ENCODE assay signal across 8 cellular contexts in the genomic region with DNA sequence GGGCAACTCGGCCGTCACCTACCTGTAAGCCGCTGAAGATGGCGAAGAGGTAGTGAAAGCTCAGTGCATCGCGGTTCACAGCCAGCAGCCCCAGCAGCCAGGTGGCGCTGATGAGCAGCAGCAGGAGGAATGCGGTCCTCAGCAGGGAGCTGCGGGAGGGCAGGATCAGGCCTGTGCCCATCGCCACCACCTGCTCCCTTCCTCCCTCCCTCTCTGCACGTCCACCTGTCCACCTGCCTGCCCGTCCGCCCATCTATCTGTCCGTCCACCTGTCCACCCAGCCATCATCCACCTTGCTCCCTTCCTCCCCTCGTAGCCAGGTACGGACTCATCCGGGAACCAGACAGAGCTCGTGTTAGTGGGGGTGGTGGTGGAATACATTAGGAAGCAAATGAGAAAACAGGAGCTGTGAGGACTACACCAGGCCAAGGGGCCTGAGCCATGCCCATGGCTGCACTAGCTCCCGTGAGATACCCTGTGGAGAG. TPM values are rescaled to one million over a fixed set of nuclear protein-coding genes. Genes with fewer than 3 reads are reported as not detected.
DNase-seq lines count a peak whose midpoint lies in the region; ATAC-seq and TF ChIP-seq lines count a peak whose summit lies in the region.

No MANE protein-coding gene starts in this region.

- H3K4me3 Mint-ChIP-seq in WTC11 = no peak overlapping the region

- ATAC-seq in WTC11 = peak; percentile 87
- peak; percentile 72 for ATAC-seq in left colon
- ATAC-seq in GM21423 (IDR thresholded peaks at IDR 0.05; ENCODE audit: unreplicated experiment) = no peak

- no peaks in the 10 kb centered on the region for H3K9me3 Mint-ChIP-seq in WTC11

- in situ Hi-C loops in T47D (cut with HindIII; ENCODE audit: low pct_unique_long_range_greater_than_20kb, low sequenced_read_pairs) = no loop called here

- TF ChIP-seq CTCF in GM12865 (IDR thresholded peaks at IDR 0.05; ENCODE audit: insufficient read depth, low read depth, low read length, missing control alignments) (peak; percentile 99), WTC11 (IDR thresholded peaks at IDR 0.05) (peak; percentile 85)

- intact Hi-C loops in left colon (cut with DNase I, micrococcal nuclease) = loop anchor here (5.0 to 10.0 kb wide), 2 partner anchors 175 to 177 kb away; no protein-coding TSS in a partner anchor

- peak; percentile 72 for DNase-seq in GM12865 (ENCODE audit: low read depth)
- peak; percentile 87 for DNase-seq in NCI-H146 (lab: John Stamatoyannopoulos, UW)
- peak; percentile 94 for DNase-seq in WTC11 (ENCODE audit: low spot score)
- DNase-seq in T47D (ENCODE audit: low read depth in 1 of 2, low spot score in 1 of 2) = peak; percentile 77 to 89
- DNase-seq in left colon = peak; percentile 57 to 89
- DNase-seq in stimulated activated CD8-positive, alpha-beta memory T cell treated with anti-CD3 and anti-CD28 coated beads, Interleukin-12 subunit alpha, Interleukin-12 subunit beta, amount 100 ng/mL, for 4 hours (ENCODE audit: low read depth) = peak; percentile 38
- no peak for DNase-seq in cortex of kidney (lab: John Stamatoyannopoulos, UW)

- POLR2A ChIA-PET in WTC11 (lab: Charles Lee) = interaction anchor here (0.6 to 1.4 kb wide), 3 partner anchors 12 to 784 kb away, joined by 3 to 4 read pairs (median 3); no protein-coding TSS in a partner anchor

- H3K27ac Mint-ChIP-seq in WTC11 = no peak overlapping the region; the same call in 1 of the 2 replicates

- CTCF ChIA-PET in WTC11 (lab: Charles Lee) = interaction anchor here (0.5 to 4.4 kb wide), 87 partner anchors 9 to 435 kb away, joined by 3 to 156 read pairs (median 6); a partner anchor contains a TSS

- H3K27me3 Mint-ChIP-seq in WTC11 (ENCODE audit: low read depth) = no peaks in the 10 kb centered on the region

- no peak overlapping the region for H3K4me3 ChIP-seq in GM12865 (ENCODE audit: low read depth, low read length)

- H3K4me1 Mint-ChIP-seq in WTC11 = peaks cover 6% of the 10 kb centered on the region; the same call in 1 of the 2 replicates

- H3K36me3 Mint-ChIP-seq in WTC11 = no peaks in the 10 kb centered on the region

TF ChIP-seq in WTC11, 78 proteins besides CTCF, POLR2A, EP300 and RAD21 (continues in another document):
- TF ChIP-seq GRHL2 (CRISPR knock-in tag; IDR thresholded peaks at IDR 0.05; ENCODE audit: insufficient replicate concordance, severe bottlenecking) (no peak), ZNF396 (CRISPR knock-in tag; IDR thresholded peaks at IDR 0.05; ENCODE audit: borderline replicate concordance) (no peak), OVOL2 (CRISPR knock-in tag; IDR thresholded peaks at IDR 0.05; ENCODE audit: borderline replicate concordance) (no peak), ZNF317 (CRISPR knock-in tag; IDR thresholded peaks at IDR 0.05; ENCODE audit: borderline replicate concordance, low read depth) (no peak), TEAD4 (CRISPR knock-in tag; IDR thresholded peaks at IDR 0.05) (0 out of 2 replicates have a peak, but pooled peaks have one; percentile 38)
- TF ChIP-seq, protein P1, sequence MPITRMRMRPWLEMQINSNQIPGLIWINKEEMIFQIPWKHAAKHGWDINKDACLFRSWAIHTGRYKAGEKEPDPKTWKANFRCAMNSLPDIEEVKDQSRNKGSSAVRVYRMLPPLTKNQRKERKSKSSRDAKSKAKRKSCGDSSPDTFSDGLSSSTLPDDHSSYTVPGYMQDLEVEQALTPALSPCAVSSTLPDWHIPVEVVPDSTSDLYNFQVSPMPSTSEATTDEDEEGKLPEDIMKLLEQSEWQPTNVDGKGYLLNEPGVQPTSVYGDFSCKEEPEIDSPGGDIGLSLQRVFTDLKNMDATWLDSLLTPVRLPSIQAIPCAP (CRISPR knock-in tag; IDR thresholded peaks at IDR 0.05) = no peak
- TF ChIP-seq, protein P2, sequence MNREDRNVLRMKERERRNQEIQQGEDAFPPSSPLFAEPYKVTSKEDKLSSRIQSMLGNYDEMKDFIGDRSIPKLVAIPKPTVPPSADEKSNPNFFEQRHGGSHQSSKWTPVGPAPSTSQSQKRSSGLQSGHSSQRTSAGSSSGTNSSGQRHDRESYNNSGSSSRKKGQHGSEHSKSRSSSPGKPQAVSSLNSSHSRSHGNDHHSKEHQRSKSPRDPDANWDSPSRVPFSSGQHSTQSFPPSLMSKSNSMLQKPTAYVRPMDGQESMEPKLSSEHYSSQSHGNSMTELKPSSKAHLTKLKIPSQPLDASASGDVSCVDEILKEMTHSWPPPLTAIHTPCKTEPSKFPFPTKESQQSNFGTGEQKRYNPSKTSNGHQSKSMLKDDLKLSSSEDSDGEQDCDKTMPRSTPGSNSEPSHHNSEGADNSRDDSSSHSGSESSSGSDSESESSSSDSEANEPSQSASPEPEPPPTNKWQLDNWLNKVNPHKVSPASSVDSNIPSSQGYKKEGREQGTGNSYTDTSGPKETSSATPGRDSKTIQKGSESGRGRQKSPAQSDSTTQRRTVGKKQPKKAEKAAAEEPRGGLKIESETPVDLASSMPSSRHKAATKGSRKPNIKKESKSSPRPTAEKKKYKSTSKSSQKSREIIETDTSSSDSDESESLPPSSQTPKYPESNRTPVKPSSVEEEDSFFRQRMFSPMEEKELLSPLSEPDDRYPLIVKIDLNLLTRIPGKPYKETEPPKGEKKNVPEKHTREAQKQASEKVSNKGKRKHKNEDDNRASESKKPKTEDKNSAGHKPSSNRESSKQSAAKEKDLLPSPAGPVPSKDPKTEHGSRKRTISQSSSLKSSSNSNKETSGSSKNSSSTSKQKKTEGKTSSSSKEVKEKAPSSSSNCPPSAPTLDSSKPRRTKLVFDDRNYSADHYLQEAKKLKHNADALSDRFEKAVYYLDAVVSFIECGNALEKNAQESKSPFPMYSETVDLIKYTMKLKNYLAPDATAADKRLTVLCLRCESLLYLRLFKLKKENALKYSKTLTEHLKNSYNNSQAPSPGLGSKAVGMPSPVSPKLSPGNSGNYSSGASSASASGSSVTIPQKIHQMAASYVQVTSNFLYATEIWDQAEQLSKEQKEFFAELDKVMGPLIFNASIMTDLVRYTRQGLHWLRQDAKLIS (CRISPR knock-in tag; IDR thresholded peaks at IDR 0.05; ENCODE audit: borderline replicate concordance) = no peak
- TF ChIP-seq, protein P3, sequence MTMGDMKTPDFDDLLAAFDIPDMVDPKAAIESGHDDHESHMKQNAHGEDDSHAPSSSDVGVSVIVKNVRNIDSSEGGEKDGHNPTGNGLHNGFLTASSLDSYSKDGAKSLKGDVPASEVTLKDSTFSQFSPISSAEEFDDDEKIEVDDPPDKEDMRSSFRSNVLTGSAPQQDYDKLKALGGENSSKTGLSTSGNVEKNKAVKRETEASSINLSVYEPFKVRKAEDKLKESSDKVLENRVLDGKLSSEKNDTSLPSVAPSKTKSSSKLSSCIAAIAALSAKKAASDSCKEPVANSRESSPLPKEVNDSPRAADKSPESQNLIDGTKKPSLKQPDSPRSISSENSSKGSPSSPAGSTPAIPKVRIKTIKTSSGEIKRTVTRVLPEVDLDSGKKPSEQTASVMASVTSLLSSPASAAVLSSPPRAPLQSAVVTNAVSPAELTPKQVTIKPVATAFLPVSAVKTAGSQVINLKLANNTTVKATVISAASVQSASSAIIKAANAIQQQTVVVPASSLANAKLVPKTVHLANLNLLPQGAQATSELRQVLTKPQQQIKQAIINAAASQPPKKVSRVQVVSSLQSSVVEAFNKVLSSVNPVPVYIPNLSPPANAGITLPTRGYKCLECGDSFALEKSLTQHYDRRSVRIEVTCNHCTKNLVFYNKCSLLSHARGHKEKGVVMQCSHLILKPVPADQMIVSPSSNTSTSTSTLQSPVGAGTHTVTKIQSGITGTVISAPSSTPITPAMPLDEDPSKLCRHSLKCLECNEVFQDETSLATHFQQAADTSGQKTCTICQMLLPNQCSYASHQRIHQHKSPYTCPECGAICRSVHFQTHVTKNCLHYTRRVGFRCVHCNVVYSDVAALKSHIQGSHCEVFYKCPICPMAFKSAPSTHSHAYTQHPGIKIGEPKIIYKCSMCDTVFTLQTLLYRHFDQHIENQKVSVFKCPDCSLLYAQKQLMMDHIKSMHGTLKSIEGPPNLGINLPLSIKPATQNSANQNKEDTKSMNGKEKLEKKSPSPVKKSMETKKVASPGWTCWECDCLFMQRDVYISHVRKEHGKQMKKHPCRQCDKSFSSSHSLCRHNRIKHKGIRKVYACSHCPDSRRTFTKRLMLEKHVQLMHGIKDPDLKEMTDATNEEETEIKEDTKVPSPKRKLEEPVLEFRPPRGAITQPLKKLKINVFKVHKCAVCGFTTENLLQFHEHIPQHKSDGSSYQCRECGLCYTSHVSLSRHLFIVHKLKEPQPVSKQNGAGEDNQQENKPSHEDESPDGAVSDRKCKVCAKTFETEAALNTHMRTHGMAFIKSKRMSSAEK (CRISPR knock-in tag; IDR thresholded peaks at IDR 0.05; ENCODE audit: borderline replicate concordance) = no peak
- TF ChIP-seq, protein P4, sequence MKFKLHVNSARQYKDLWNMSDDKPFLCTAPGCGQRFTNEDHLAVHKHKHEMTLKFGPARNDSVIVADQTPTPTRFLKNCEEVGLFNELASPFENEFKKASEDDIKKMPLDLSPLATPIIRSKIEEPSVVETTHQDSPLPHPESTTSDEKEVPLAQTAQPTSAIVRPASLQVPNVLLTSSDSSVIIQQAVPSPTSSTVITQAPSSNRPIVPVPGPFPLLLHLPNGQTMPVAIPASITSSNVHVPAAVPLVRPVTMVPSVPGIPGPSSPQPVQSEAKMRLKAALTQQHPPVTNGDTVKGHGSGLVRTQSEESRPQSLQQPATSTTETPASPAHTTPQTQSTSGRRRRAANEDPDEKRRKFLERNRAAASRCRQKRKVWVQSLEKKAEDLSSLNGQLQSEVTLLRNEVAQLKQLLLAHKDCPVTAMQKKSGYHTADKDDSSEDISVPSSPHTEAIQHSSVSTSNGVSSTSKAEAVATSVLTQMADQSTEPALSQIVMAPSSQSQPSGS (CRISPR knock-in tag; IDR thresholded peaks at IDR 0.05; ENCODE audit: borderline replicate concordance, low read depth) = no peak
- TF ChIP-seq, protein P5, sequence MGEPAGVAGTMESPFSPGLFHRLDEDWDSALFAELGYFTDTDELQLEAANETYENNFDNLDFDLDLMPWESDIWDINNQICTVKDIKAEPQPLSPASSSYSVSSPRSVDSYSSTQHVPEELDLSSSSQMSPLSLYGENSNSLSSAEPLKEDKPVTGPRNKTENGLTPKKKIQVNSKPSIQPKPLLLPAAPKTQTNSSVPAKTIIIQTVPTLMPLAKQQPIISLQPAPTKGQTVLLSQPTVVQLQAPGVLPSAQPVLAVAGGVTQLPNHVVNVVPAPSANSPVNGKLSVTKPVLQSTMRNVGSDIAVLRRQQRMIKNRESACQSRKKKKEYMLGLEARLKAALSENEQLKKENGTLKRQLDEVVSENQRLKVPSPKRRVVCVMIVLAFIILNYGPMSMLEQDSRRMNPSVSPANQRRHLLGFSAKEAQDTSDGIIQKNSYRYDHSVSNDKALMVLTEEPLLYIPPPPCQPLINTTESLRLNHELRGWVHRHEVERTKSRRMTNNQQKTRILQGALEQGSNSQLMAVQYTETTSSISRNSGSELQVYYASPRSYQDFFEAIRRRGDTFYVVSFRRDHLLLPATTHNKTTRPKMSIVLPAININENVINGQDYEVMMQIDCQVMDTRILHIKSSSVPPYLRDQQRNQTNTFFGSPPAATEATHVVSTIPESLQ (CRISPR knock-in tag; IDR thresholded peaks at IDR 0.05) = no peak

RNA-seq across cellular contexts. Expression of a gene that starts 32.2 kb away (rescaled TPM):
- 62.4 to 103 TPM (median 64.6 TPM) in 3 replicates for total RNA-seq in WTC11 (2021)
- 10 to 100 TPM; 30.9 to 44.5 TPM for total RNA-seq in left colon
